ENCODE assay signal across 14 cellular contexts in genomic region chr3:48552111-48552911, GRCh38. TPM values are rescaled to one million over a fixed set of nuclear protein-coding genes. Genes with fewer than 3 reads are reported as not detected.
DNase-seq lines count a peak whose midpoint lies in the region; ATAC-seq and TF ChIP-seq lines count a peak whose summit lies in the region.
"Had no signal": no experiment of that assay in that cellular context is flagged by ENCODE, and none has a peak within 500 bp of the region (broad histone marks: within the 10 kb centered on the region; RNA-seq: fewer than 3 reads in every experiment).

No MANE protein-coding gene starts in this region.

- no peaks in the 10 kb centered on the region for H3F3A ChIP-seq in Loucy (ENCODE audit: low read depth)

- H3K4me1 ChIP-seq in Loucy (ENCODE audit: insufficient read depth, low read length, poor library complexity, severe bottlenecking) (peaks cover 30% of the 10 kb centered on the region), SJCRH30 (peaks cover 14% of the 10 kb centered on the region), neutrophil (ENCODE audit: control insufficient read depth in 1 of 2, insufficient read depth in 1 of 2, low read depth in 1 of 2, low read length in 1 of 2) (peaks cover 77 to 81% of the 10 kb centered on the region in 2 experiments), sigmoid colon (peaks cover 0 to 16% (median 11%) of the 10 kb centered on the region in 4 donors)

- H3K36me3 ChIP-seq in Loucy (ENCODE audit: insufficient read depth, low read length) (peaks cover 13% of the 10 kb centered on the region; the same call in 1 of the 2 replicates), SJCRH30 (no peaks in the 10 kb centered on the region), neutrophil (peaks cover 41% of the 10 kb centered on the region), sigmoid colon (peaks cover 0 to under 1% (median 0%) of the 10 kb centered on the region in 4 donors)

- H3K27me3 ChIP-seq in Loucy (ENCODE audit: insufficient read depth, low read length, poor library complexity, severe bottlenecking) (no peaks in the 10 kb centered on the region), SJCRH30 (no peaks in the 10 kb centered on the region), neutrophil (no peaks in the 10 kb centered on the region), sigmoid colon (no peaks in the 10 kb centered on the region)
- H3K27me3 ChIP-seq: upper lobe of left lung had no signal

- 53 to 78% methylated on average over 14 of the region's 14 CpGs for WGBS in sigmoid colon, 2 donors

- TF ChIP-seq EP300 in sigmoid colon (IDR thresholded peaks at IDR 0.05) = no peak

- peaks cover 80% of the 10 kb centered on the region for H3K79me2 ChIP-seq in Loucy (ENCODE audit: insufficient read depth, low read length)

- H3K4me3 ChIP-seq in Loucy (ENCODE audit: low read length, poor library complexity, severe bottlenecking) (peak overlapping the region; percentile 83), SJCRH30 (no peak overlapping the region), neutrophil (ENCODE audit: low read depth in 1 of 2, low read length in 1 of 2) (peak overlapping the region; percentile 67 to 94), sigmoid colon (no peak overlapping the region)
- H3K4me3 ChIP-seq: upper lobe of left lung had no signal

- no peak overlapping the region for H2AFZ ChIP-seq in Loucy (ENCODE audit: low read length)

- ATAC-seq in omental fat pad (ENCODE audit: low FRiP score) = no peak
- no peak for ATAC-seq in HG03520 (IDR thresholded peaks at IDR 0.05; ENCODE audit: unreplicated experiment)
- ATAC-seq: activated CD8-positive, alpha-beta T cell treated with anti-CD3 and anti-CD28 coated beads, Interleukin-2, amount 10 ng/mL, durations not matched to agents 7 days and 5 days; esophagus mucosa; Right ventricle myocardium inferior had no signal

- no peaks in the 10 kb centered on the region for H3K9me2 ChIP-seq in Loucy (replicated peaks; ENCODE audit: low read depth, low read length)

- intact Hi-C loops in sigmoid colon (cut with DNase I) = no loop called here

- H3K9me3 ChIP-seq in Loucy (ENCODE audit: insufficient read depth, low read depth, low read length) (no peaks in the 10 kb centered on the region), SJCRH30 (replicated peaks) (no peaks in the 10 kb centered on the region), neutrophil (no peaks in the 10 kb centered on the region), sigmoid colon (no peaks in the 10 kb centered on the region)
- H3K9me3 ChIP-seq: upper lobe of left lung had no signal

- TF ChIP-seq CTCF in Loucy (conservative IDR thresholded peaks at IDR 0.05; ENCODE audit: low read length) = no peak
- TF ChIP-seq CTCF in neutrophil (IDR thresholded peaks at IDR 0.05) = no peak
- no peak for TF ChIP-seq CTCF in omental fat pad (IDR thresholded peaks at IDR 0.05)
- no peak for TF ChIP-seq CTCF in sigmoid colon (IDR thresholded peaks at IDR 0.05)

- DNase-seq in SJCRH30 = peak; percentile 68 to 75
- no peak for DNase-seq in omental fat pad (ENCODE audit: low spot score)
- DNase-seq in sigmoid colon = no peak
- DNase-seq: activated CD8-positive, alpha-beta T cell treated with anti-CD3 and anti-CD28 coated beads, Interleukin-2, amount 10 ng/mL, durations not matched to agents 7 days and 5 days; activated naive CD4-positive, alpha-beta T cell treated with anti-CD3 and anti-CD28 coated beads, Interleukin-2, amount 50 U/mL, for 16 hours; CD8-positive, alpha-beta memory T cell; HCEC 1CT; MM.1S; upper lobe of left lung had no signal

- H4K20me1 ChIP-seq in Loucy (ENCODE audit: insufficient read depth, low read length, poor library complexity, severe bottlenecking) = peaks cover 32% of the 10 kb centered on the region

- peak overlapping the region; percentile 89 for H3K4me2 ChIP-seq in Loucy (ENCODE audit: low read depth, low read length, poor library complexity, severe bottlenecking)

- H3K27ac ChIP-seq in SJCRH30 = peak overlapping the region; percentile 63
- peak overlapping the region; percentile 92 for H3K27ac ChIP-seq in neutrophil
- H3K27ac ChIP-seq in sigmoid colon = no peak overlapping the region

- TF ChIP-seq POLR2A in sigmoid colon (IDR thresholded peaks at IDR 0.05) = no peak

- H3K9ac ChIP-seq in Loucy (ENCODE audit: low read depth, low read length, poor library complexity, severe bottlenecking) = peak overlapping the region; percentile 71

RNA-seq across cellular contexts. Expression of gene PFKFB4, which starts 4.3 kb away (rescaled TPM):
- total RNA-seq in SJCRH30 (2014; rRNA removed; shearing (Covaris generic)) = 8.0 and 8.3 TPM in 2 replicates
- total RNA-seq in omental fat pad (10 to 100 TPM in 1 of 4 donors, 1 to 10 TPM in 3; 1.9 to 16.2 (median 3.2) TPM), sigmoid colon (1 to 10 TPM; 1.5 to 6.7 (median 2.7) TPM)
- polyA plus RNA-seq in sigmoid colon = 1 to 10 TPM; 4.2 to 8.0 (median 4.8) TPM

RNA-seq across cellular contexts. Expression of gene UCN2, which starts 11.3 kb away (rescaled TPM):
- 0.14 TPM in 1 of 2 replicates, not detected in the other for total RNA-seq in SJCRH30 (2014; rRNA removed; shearing (Covaris generic))
- total RNA-seq in omental fat pad = under 1 TPM in 1 of 4 donors, not detected in 3; 0.28 TPM
- not detected for total RNA-seq in sigmoid colon
- under 1 TPM in 1 of 3 donors, not detected in 2; 0.10 TPM for polyA plus RNA-seq in sigmoid colon
- total RNA-seq: activated CD8-positive, alpha-beta T cell treated with anti-CD3 and anti-CD28 coated beads, Interleukin-2, amount 10 ng/mL, durations not matched to agents 7 days and 5 days; CD8-positive, alpha-beta memory T cell; Right ventricle myocardium inferior; upper lobe of left lung had no signal
- polyA plus RNA-seq: CD8-positive, alpha-beta memory T cell had no signal

RNA-seq across cellular contexts. Expression of gene COL7A1, which starts 42.8 kb away (rescaled TPM):
- 1.5 and 2.0 TPM in 2 replicates for total RNA-seq in SJCRH30 (2014; rRNA removed; shearing (Covaris generic))
- total RNA-seq in omental fat pad (1 to 10 TPM in 3 of 4 donors, under 1 TPM in 1; 0.31 to 2.2 (median 1.9) TPM), sigmoid colon (1 to 10 TPM; 1.5 to 9.4 (median 2.6) TPM)
- 10 to 100 TPM in 1 of 3 donors, 1 to 10 TPM in 2; 1.4 to 15.4 (median 3.0) TPM for polyA plus RNA-seq in sigmoid colon
- polyA plus RNA-seq: CD8-positive, alpha-beta memory T cell had no signal

RNA-seq across cellular contexts. Expression of gene SHISA5, which starts 48.3 kb away (rescaled TPM):
- total RNA-seq in SJCRH30 (2014; rRNA removed; shearing (Covaris generic)) = 74.9 and 78.1 TPM in 2 replicates
- total RNA-seq in omental fat pad = 100 to 1,000 TPM in 3 of 4 donors, 10 to 100 TPM in 1; 99.5 to 120 (median 118) TPM
- total RNA-seq in sigmoid colon = 10 to 100 TPM; 62.0 to 88.9 (median 74.7) TPM
- polyA plus RNA-seq in sigmoid colon = 100 to 1,000 TPM in 1 of 3 donors, 10 to 100 TPM in 2; 57.7 to 142 (median 60.1) TPM

RNA-seq across cellular contexts. Expression of gene UQCRC1, which starts 57.1 kb away (rescaled TPM):
- 137 and 162 TPM in 2 replicates for total RNA-seq in SJCRH30 (2014; rRNA removed; shearing (Covaris generic))
- total RNA-seq in omental fat pad (100 to 1,000 TPM; 207 to 282 (median 254) TPM), sigmoid colon (100 to 1,000 TPM; 199 to 241 (median 223) TPM)
- polyA plus RNA-seq in sigmoid colon = 100 to 1,000 TPM; 451 to 828 (median 586) TPM

Comparison
In these comparisons a context has a peak if more than half of its experiments do, and no peak if none do; other contexts are left out.
1. H3K4me3 ChIP-seq: peak in Loucy (single experiment) and neutrophil (2 of 2); none in SJCRH30 (single experiment) and sigmoid colon (0 of 4).
2. DNase-seq: peak in SJCRH30 (2 of 2); none in omental fat pad (single experiment) and sigmoid colon (single experiment).
3. H3K27ac ChIP-seq: peak in SJCRH30 (single experiment) and neutrophil (single experiment); none in sigmoid colon (0 of 4).